In genomic region chr3:173902866-173903265, GRCh38 we compare ENCODE assay signal across 19 cellular contexts.
"Had no signal": no experiment of that assay in that cellular context is flagged by ENCODE, and none has a peak within 500 bp of the region (broad histone marks: within the 10 kb centered on the region; RNA-seq: fewer than 3 reads in every experiment).

No MANE protein-coding gene starts in this region.

- H3K4me1 ChIP-seq: foreskin keratinocyte, left lung, stomach, testis had no signal

- H3K27ac ChIP-seq: dorsolateral prefrontal cortex, foreskin keratinocyte, left lung, stomach, testis had no signal

- H3K36me3 ChIP-seq: left lung, stomach had no signal

- ATAC-seq: activated CD8-positive, alpha-beta T cell treated with anti-CD3 and anti-CD28 coated beads for 36 hours; activated T-helper 17 cell treated with anti-CD3 and anti-CD28 coated beads, Interleukin-2, amount 50 U/mL, for 72 hours; foreskin keratinocyte; left lung; sciatic nerve; stimulated activated effector memory CD8-positive, alpha-beta T cell treated with anti-CD3 and anti-CD28 coated beads, Interleukin-12 subunit alpha, Interleukin-12 subunit beta, amount 100 ng/mL, for 72 hours had no signal

- H3K4me3 ChIP-seq: dorsolateral prefrontal cortex, left lung, stomach, testis had no signal

- H3K27me3 ChIP-seq: dorsolateral prefrontal cortex, foreskin keratinocyte, left lung, stomach, testis had no signal

- H3K9me3 ChIP-seq: stomach, testis had no signal

- DNase-seq: activated CD4-positive, alpha-beta T cell treated with anti-CD3 and anti-CD28 coated beads for 48 hours; activated CD4-positive, CD25-positive, alpha-beta regulatory T cell; activated CD8-positive, alpha-beta T cell treated with anti-CD3 and anti-CD28 coated beads for 36 hours; activated naive CD4-positive, alpha-beta T cell; activated naive CD8-positive, alpha-beta T cell treated with anti-CD3 and anti-CD28 coated beads, Interleukin-2, amount 10 ng/mL, durations not matched to agents 7 days and 5 days; activated T-cell treated with anti-CD3 and anti-CD28 coated beads, Interleukin-2, amount 50 U/mL, for 1 hour; anterior cingulate cortex; central memory CD4-positive, alpha-beta T cell; dorsolateral prefrontal cortex; foreskin keratinocyte; hypothalamus; left lung; midbrain; stimulated activated CD4-positive, alpha-beta T cell treated with anti-CD3 and anti-CD28 coated beads, Interleukin-4, amount 100 ng/mL, for 24 hours; stomach; testis had no signal
